In the genomic region with DNA sequence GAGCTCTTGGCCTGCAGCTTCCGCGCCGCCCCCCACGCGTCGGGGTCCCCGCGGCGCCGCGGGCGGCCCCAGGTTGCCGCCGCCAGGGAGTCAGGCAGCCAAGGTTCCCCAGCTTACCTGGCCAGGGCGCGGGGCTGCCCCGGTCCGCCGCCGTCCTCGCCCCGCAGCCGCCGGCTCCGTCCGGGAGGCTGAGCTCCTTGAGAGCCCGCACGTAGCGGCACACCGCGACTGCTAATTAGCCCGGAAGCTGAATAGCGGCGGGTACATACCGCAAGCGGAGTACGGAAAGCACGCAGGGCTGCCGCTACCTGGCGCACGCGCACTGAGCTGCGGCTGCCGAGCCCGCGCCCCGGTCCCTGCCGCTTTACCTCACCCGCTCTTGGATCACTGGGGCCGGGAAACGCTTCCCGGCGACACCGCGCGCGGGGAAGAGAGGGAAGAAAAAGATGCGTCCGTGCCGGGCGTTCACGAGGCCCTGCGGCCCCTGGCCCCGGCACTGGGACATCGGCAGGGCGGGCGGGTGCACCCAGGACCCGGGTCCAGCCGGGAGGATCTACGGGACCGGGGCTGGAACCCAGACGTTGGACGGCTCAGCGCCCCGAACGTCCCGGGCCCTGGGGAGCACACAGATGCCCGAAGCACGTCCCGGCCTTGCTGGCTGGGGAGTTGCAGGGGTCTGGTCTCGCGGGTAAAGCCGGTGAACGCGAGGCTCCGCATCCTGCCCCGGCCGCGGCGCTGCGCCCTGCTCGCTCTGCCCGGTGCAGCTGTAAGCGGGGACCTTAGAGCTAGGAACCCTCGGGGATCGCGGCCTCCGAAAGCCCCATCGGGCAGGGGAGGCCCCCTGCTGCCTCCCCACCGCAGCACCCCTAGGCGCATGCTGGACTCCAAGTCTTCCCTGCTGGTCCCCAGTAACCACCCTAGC, we compare ENCODE assay signal across 8 cellular contexts. TPM values are rescaled to one million over a fixed set of nuclear protein-coding genes. Genes with fewer than 3 reads are reported as not detected.
A peak's percentile ranks its signal among the peaks of the same experiment; 100 is the strongest.
DNase-seq lines count a peak whose midpoint lies in the region; ATAC-seq and TF ChIP-seq lines count a peak whose summit lies in the region.

A gene with protein sequence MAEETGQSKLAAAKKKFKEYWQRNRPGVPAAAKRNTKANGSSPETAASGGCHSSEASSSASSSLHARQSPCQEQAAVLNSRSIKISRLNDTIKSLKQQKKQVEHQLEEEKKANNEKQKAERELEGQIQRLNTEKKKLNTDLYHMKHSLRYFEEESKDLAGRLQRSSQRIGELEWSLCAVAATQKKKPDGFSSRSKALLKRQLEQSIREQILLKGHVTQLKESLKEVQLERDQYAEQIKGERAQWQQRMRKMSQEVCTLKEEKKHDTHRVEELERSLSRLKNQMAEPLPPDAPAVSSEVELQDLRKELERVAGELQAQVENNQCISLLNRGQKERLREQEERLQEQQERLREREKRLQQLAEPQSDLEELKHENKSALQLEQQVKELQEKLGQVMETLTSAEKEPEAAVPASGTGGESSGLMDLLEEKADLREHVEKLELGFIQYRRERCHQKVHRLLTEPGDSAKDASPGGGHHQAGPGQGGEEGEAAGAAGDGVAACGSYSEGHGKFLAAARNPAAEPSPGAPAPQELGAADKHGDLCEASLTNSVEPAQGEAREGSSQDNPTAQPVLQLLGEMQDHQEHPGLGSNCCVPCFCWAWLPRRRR (minus strand): TSS at position 253 of the 922 bp plus-strand sequence. CDS start 47,739 bp downstream, outside the sequence.

- H3K4me3 ChIP-seq in upper lobe of left lung: peak within 1 kb of the TSS; percentile 80 to 94 (median 89)

- intact Hi-C loops in cardiac septum (cut with DNase I) (loop anchor here (5.0 kb wide), 1 partner anchor 146 kb away; the partner anchor contains the start of gene GOLGA8A), posterior cingulate gyrus (cut with DNase I) (no loop called here)

- peak within 1 kb of the TSS; percentile 82 for H3K27ac Mint-ChIP-seq in activated naive CD8-positive, alpha-beta T cell

- no peaks in the 10 kb centered on the region for H3K9me3 ChIP-seq in upper lobe of left lung

- peaks cover 13 to 38% (median 17%) of the 10 kb centered on the region in 4 donors for H3K4me1 ChIP-seq in upper lobe of left lung

- no peaks in the 10 kb centered on the region for H3K27me3 ChIP-seq in upper lobe of left lung

- H3K9me3 Mint-ChIP-seq in activated naive CD8-positive, alpha-beta T cell (ENCODE audit: low read depth): no peaks in the 10 kb centered on the region

- peak within 1 kb of the TSS; percentile 90 for H3K4me3 Mint-ChIP-seq in activated naive CD8-positive, alpha-beta T cell

- DNase-seq in Daoy (ENCODE audit: low read depth) (peak; percentile 80), KG1 (lab: John Stamatoyannopoulos, UW) (peak; percentile 39), SKM-1 treated with dmso at 0.1 percent for 144 hours (lab: John Stamatoyannopoulos, UW; ENCODE audit: unreplicated experiment) (peak; percentile 71), cardiac septum (ENCODE audit: low spot score) (peak; percentile 82), posterior cingulate gyrus (peak in 9 of 10 donors; percentile 39 to 96 (median 69)), upper lobe of left lung (peak; percentile 81 to 94)

- peak within 1 kb of the TSS in 3 of 4 donors; percentile 27 to 78 (median 40) for H3K27ac ChIP-seq in upper lobe of left lung

- 0 to 3% methylated on average over 6 to 31 of the region's 101 CpGs for WGBS in upper lobe of left lung, 2 donors

- no peaks in the 10 kb centered on the region for H3K27me3 Mint-ChIP-seq in activated naive CD8-positive, alpha-beta T cell

- no peaks in the 10 kb centered on the region for H3K36me3 ChIP-seq in upper lobe of left lung

- peak in 1 of 6 experiments; percentile 19 for TF ChIP-seq CTCF in upper lobe of left lung (IDR thresholded peaks at IDR 0.05)

- H3K4me1 Mint-ChIP-seq in activated naive CD8-positive, alpha-beta T cell (ENCODE audit: low read depth): peaks cover 36% of the 10 kb centered on the region

- TF ChIP-seq POLR2A in upper lobe of left lung (IDR thresholded peaks at IDR 0.05): peak in 1 of 4 donors; percentile 39

- ATAC-seq in GM21723 (IDR thresholded peaks at IDR 0.05; ENCODE audit: unreplicated experiment) (peak; percentile 64), upper lobe of left lung (ENCODE audit: low FRiP score in 2 of 2) (peak; percentile 74 to 79)

- no peaks in the 10 kb centered on the region for H3K36me3 Mint-ChIP-seq in activated naive CD8-positive, alpha-beta T cell

- no peak for TF ChIP-seq EP300 in upper lobe of left lung (IDR thresholded peaks at IDR 0.05)

RNA-seq across cellular contexts. Expression of the gene that starts here (rescaled TPM):
- 19.9 and 22.6 TPM in 2 replicates for total RNA-seq in Daoy (2014; rRNA removed; shearing (Covaris generic))
- 36.9 TPM for total RNA-seq in cardiac septum
- 100 to 1,000 TPM in 3 of 6 donors, 10 to 100 TPM in 3; 29.8 to 788 (median 115) TPM for total RNA-seq in upper lobe of left lung

Comparison
In these comparisons a context has a peak if more than half of its experiments do, and no peak if none do; other contexts are left out.
1. Peak in every context shown above with its lines: DNase-seq, ATAC-seq, H3K4me3 ChIP-seq and H3K27ac ChIP-seq.